ENCODE assay signal across 8 cellular contexts in genomic region chr7:23105086-23105643, GRCh38. TPM values are rescaled to one million over a fixed set of nuclear protein-coding genes. Genes with fewer than 3 reads are reported as not detected.
DNase-seq lines count a peak whose midpoint lies in the region; ATAC-seq and TF ChIP-seq lines count a peak whose summit lies in the region.

No MANE protein-coding gene starts in this region.

- DNase-seq in SK-N-MC (ENCODE audit: low read depth, low spot score) = no peak
- no peak for DNase-seq in fibroblast of lung (ENCODE audit: low read depth in 2 of 2)
- no peak for DNase-seq in prostate gland (ENCODE audit: low spot score)
- DNase-seq in NCI-H2107 treated with DMSO at 0.1 percent for 48 hours (lab: John Stamatoyannopoulos, UW; ENCODE audit: unreplicated experiment) = no peak
- DNase-seq in posterior cingulate gyrus = no peak

- no peak overlapping the region for H3K27ac ChIP-seq in ACC112 (ENCODE audit: low read depth, low read length)
- no peak overlapping the region; the same call in 1 of the 2 replicates for H3K27ac ChIP-seq in SK-N-MC
- peak overlapping the region; percentile 91 for H3K27ac ChIP-seq in fibroblast of lung (ENCODE audit: insufficient read depth, low read length)
- peak overlapping the region; percentile 89 to 97 for H3K27ac ChIP-seq in prostate gland

- H3K4me3 ChIP-seq in ACC112 (ENCODE audit: low read depth, low read length) (peak overlapping the region; percentile 92), SK-N-MC (peak overlapping the region; percentile 97), fibroblast of lung (replicated peaks in 1 of 4; ENCODE audit: control extremely low read depth in 1 of 4, insufficient read depth in 1 of 4, low read depth in 3 of 4, low read length in 4 of 4) (peak overlapping the region; percentile 76 to 97 (median 83)), prostate gland (peak overlapping the region; percentile 70 to 99)

- peaks cover 40% of the 10 kb centered on the region for H3K79me2 ChIP-seq in ACC112 (ENCODE audit: control insufficient read depth, insufficient read depth, low read length, unreplicated experiment)
- H3K79me2 ChIP-seq in fibroblast of lung (ENCODE audit: control insufficient read depth, insufficient read depth, low read length) = peaks cover 18% of the 10 kb centered on the region

- intact Hi-C loops in prostate gland (cut with DNase I) = loop anchor here (2.0 kb wide), 1 partner anchor 78 kb away; the partner anchor contains the start of gene NUP42
- intact Hi-C loops in posterior cingulate gyrus (cut with DNase I) = loop anchor here (2.0 to 10.0 kb wide), 3 partner anchors 76 to 427 kb away; partner anchors contain the start of genes HYCC1 and TRA2A

- peak; percentile 19 for ATAC-seq in GM18858 (IDR thresholded peaks at IDR 0.05; ENCODE audit: unreplicated experiment)
- ATAC-seq in HG03045 (IDR thresholded peaks at IDR 0.05; ENCODE audit: unreplicated experiment) = peak; percentile 25

- H3K9me3 ChIP-seq in SK-N-MC (ENCODE audit: low read depth, low read length) (no peaks in the 10 kb centered on the region), fibroblast of lung (ENCODE audit: control insufficient read depth, insufficient read depth, low read depth, low read length) (no peaks in the 10 kb centered on the region), prostate gland (no peaks in the 10 kb centered on the region)

- H3K27me3 ChIP-seq in ACC112 (ENCODE audit: insufficient read depth, low read length) (no peaks in the 10 kb centered on the region), fibroblast of lung (ENCODE audit: control insufficient read depth, insufficient read depth, low read length) (no peaks in the 10 kb centered on the region), prostate gland (replicated peaks; ENCODE audit: insufficient read depth) (no peaks in the 10 kb centered on the region)

- peak overlapping the region; percentile 95 for H3K4me2 ChIP-seq in fibroblast of lung (ENCODE audit: extremely low read depth, insufficient read depth, low read length)

- H3K9ac ChIP-seq in SK-N-MC (ENCODE audit: insufficient read length) (peak overlapping the region; percentile 89), fibroblast of lung (ENCODE audit: insufficient read depth, low read length) (peak overlapping the region; percentile 85)

- H2AFZ ChIP-seq in ACC112 (ENCODE audit: low read length, unreplicated experiment) = peak overlapping the region; percentile 87
- peak overlapping the region; percentile 95 for H2AFZ ChIP-seq in fibroblast of lung (ENCODE audit: low read length)

- no peak for TF ChIP-seq CTCF in fibroblast of lung (conservative IDR thresholded peaks at IDR 0.05 in 1 of 2, IDR thresholded peaks at IDR 0.05 in 1 of 2; ENCODE audit: low read depth in 1 of 2, low read length in 2 of 2)
- no peak for TF ChIP-seq CTCF in prostate gland (IDR thresholded peaks at IDR 0.05)

- under 1% methylated on average over 19 of the region's 19 CpGs for WGBS in prostate gland

- H4K20me1 ChIP-seq in fibroblast of lung (ENCODE audit: control insufficient read depth, extremely low read depth, insufficient read depth, low read length) = no peaks in the 10 kb centered on the region

- H3K4me1 ChIP-seq in ACC112 (ENCODE audit: control insufficient read depth, insufficient read depth, low read length, unreplicated experiment) (peaks cover 13% of the 10 kb centered on the region), fibroblast of lung (ENCODE audit: control insufficient read depth, extremely low read depth, insufficient read depth, low read length) (no peaks in the 10 kb centered on the region), prostate gland (replicated peaks) (no peaks in the 10 kb centered on the region)

- no peak for TF ChIP-seq POLR2A in prostate gland (IDR thresholded peaks at IDR 0.05)

- H3K36me3 ChIP-seq in ACC112 (ENCODE audit: insufficient read depth, low read length) = peaks cover 4% of the 10 kb centered on the region; the same call in 1 of the 2 replicates
- no peaks in the 10 kb centered on the region for H3K36me3 ChIP-seq in SK-N-MC (ENCODE audit: insufficient read depth, low read length)
- no peaks in the 10 kb centered on the region for H3K36me3 ChIP-seq in fibroblast of lung (ENCODE audit: control insufficient read depth, insufficient read depth, low read length)
- no peaks in the 10 kb centered on the region for H3K36me3 ChIP-seq in prostate gland

RNA-seq across cellular contexts. Expression of gene KLHL7, which starts 0.4 kb away (rescaled TPM):
- total RNA-seq in fibroblast of lung (23.1 and 23.5 TPM in 2 replicates), prostate gland (10 to 100 TPM; 18.1 to 67.7 TPM)
- polyA plus RNA-seq in fibroblast of lung = 43.6 and 44.5 TPM in 2 replicates
- 29.6 and 29.8 TPM in 2 replicates for polyA plus RNA-seq in fibroblast of lung (2012)
- polyA minus RNA-seq in fibroblast of lung (ENCODE audit: low replicate concordance) = 4.1 and 8.0 TPM in 2 replicates

Comparison
In these comparisons a context has a peak if more than half of its experiments do, and no peak if none do; other contexts are left out.
1. H3K27ac ChIP-seq: peak in fibroblast of lung (single experiment) and prostate gland (2 of 2); none in ACC112 (single experiment) and SK-N-MC (single experiment).
2. Peak in every context shown above with its lines, with median percentiles within 50 percentile points of each other: H3K4me3 ChIP-seq.